Comparison of ENCODE assay signal across 1 cellular context in genomic region chr7:87877641-87878040, GRCh38.
TF ChIP-seq lines count a peak whose summit lies in the region.

No MANE protein-coding gene starts in this region.

TF ChIP-seq in GM23338, 12 proteins besides CTCF, POLR2A, EP300 and RAD21 (continued from another document):
- TF ChIP-seq ZNF462 (CRISPR knock-in tag; IDR thresholded peaks at IDR 0.05) (no peak), CREB1 (CRISPR knock-in tag; IDR thresholded peaks at IDR 0.05; ENCODE audit: low read depth) (no peak), REST (IDR thresholded peaks at IDR 0.05; ENCODE audit: unreplicated experiment) (no peak)
